In the genomic region with DNA sequence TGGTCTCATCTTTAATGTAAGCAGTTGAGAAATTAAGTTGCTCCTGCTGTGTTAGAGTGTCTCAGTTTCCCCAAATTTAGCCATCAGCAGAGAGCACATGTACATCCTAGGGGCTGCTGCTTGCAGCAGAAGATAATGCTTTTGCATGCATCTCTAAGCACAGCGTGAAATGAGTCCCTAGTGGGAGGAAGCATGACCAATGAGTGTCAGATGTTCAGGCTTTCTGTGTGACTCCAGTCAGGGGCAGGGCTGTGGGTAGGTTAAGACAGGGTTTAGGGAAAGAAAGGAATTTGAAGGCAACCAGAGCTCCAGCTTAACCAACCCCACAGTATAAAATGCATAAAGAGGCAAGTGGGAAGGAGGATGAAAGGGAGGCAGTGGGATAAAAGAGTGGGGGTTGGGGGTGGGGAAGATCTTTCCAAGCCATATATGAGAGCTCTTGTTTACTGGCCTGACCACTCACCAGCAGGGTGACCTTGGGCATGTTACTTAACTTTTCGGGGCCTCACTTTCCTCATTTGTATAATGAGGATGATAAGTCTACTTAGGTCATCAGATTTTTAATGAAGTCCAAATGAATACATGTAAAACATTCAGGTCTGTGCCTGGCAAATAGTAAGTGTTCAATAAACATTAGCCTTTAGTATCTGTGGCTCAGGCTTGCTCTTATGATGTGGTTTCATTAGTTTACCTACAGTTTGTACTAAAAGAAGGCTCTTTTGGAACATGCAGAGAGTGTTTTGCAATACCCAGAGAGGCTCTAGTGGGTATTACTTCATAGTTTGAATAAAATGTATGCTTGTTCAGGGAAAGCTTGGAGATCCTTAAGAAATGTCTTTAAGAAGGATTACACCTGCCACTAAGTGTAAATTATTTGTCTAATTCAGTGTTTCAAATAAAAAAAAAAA, we compare ENCODE assay signal across 21 cellular contexts. TPM values are rescaled to one million over a fixed set of nuclear protein-coding genes. Genes with fewer than 3 reads are reported as not detected.
A peak's percentile ranks its signal among the peaks of the same experiment; 100 is the strongest.
DNase-seq lines count a peak whose midpoint lies in the region; ATAC-seq and TF ChIP-seq lines count a peak whose summit lies in the region.
"Had no signal": no experiment of that assay in that cellular context is flagged by ENCODE, and none has a peak within 500 bp of the region (broad histone marks: within the 10 kb centered on the region; RNA-seq: fewer than 3 reads in every experiment).

No MANE protein-coding gene starts in this region.

- no peak overlapping the region for H2AK5ac ChIP-seq in neuronal stem cell (ENCODE audit: low read depth, low read length)

- H3K14ac ChIP-seq in neuronal stem cell (ENCODE audit: low read length) = no peak overlapping the region

- no peak overlapping the region for H3K4ac ChIP-seq in neuronal stem cell (ENCODE audit: low read length)

- no peak overlapping the region for H2AFZ ChIP-seq in neuronal stem cell (ENCODE audit: low read length)

- H3K27me3 Mint-ChIP-seq in activated CD4-positive, alpha-beta T cell treated with anti-CD3 and anti-CD28 coated beads, Interleukin-2, amount 10 ng/mL, durations not matched to agents 24 days and 14 days = peaks cover 12% of the 10 kb centered on the region

- H3K9me3 ChIP-seq in HEK293 (ENCODE audit: control insufficient read depth, insufficient read depth, low read depth, low read length) (no peaks in the 10 kb centered on the region), neuronal stem cell (replicated peaks in 1 of 2; ENCODE audit: control insufficient read depth in 2 of 2, insufficient read depth in 1 of 2, low read depth in 1 of 2, low read length in 2 of 2) (no peaks in the 10 kb centered on the region)
- H3K9me3 ChIP-seq: sigmoid colon, thyroid gland had no signal

- no peak for TF ChIP-seq CTCF in HEK293 (tag by site-specific recombination; IDR thresholded peaks at IDR 0.05)
- no peak for TF ChIP-seq CTCF in fibroblast of pulmonary artery (IDR thresholded peaks at IDR 0.05; ENCODE audit: low read length, missing control alignments)

- H3K27me3 ChIP-seq in neuronal stem cell (ENCODE audit: control insufficient read depth in 3 of 3, insufficient read depth in 3 of 3, low read depth in 1 of 3, low read length in 3 of 3) = no peaks in the 10 kb centered on the region
- H3K27me3 ChIP-seq: BLaER1 treated with 17β-estradiol and CSF1 and Interleukin-3, amounts not matched to agents 10 nM and 100 nM; sigmoid colon; thyroid gland had no signal

- H3K36me3 ChIP-seq in HEK293 (ENCODE audit: control insufficient read depth in 2 of 2, insufficient read depth in 1 of 2, low read length in 2 of 2) = no peaks in the 10 kb centered on the region
- H3K36me3 ChIP-seq in neuronal stem cell (replicated peaks in 1 of 2; ENCODE audit: control insufficient read depth in 2 of 2, insufficient read depth in 2 of 2, low read length in 2 of 2) = no peaks in the 10 kb centered on the region
- H3K36me3 ChIP-seq: BLaER1 treated with 17β-estradiol and CSF1 and Interleukin-3, amounts not matched to agents 10 nM and 100 nM; sigmoid colon; thyroid gland had no signal

- H3K23ac ChIP-seq in neuronal stem cell (ENCODE audit: low read depth, low read length, poor library complexity) = no peak overlapping the region

- no peak overlapping the region for H3K27ac ChIP-seq in HEK293 (ENCODE audit: extremely low read depth, low read depth, low read length)
- no peak overlapping the region for H3K27ac ChIP-seq in neuronal stem cell (replicated peaks; ENCODE audit: low read length)
- H3K27ac ChIP-seq: BLaER1 treated with 17β-estradiol and CSF1 and Interleukin-3, amounts not matched to agents 10 nM and 100 nM; sigmoid colon; thyroid gland had no signal

- H3K9ac ChIP-seq in neuronal stem cell (ENCODE audit: low read depth, low read length, poor library complexity) = no peak overlapping the region
- H3K9ac ChIP-seq: BLaER1 treated with 17β-estradiol and CSF1 and Interleukin-3, amounts not matched to agents 10 nM and 100 nM had no signal

- H3K18ac ChIP-seq in neuronal stem cell (ENCODE audit: low read length) = no peak overlapping the region

- no peaks in the 10 kb centered on the region for H3K36me3 Mint-ChIP-seq in activated CD4-positive, alpha-beta T cell treated with anti-CD3 and anti-CD28 coated beads, Interleukin-2, amount 10 ng/mL, durations not matched to agents 24 days and 14 days (ENCODE audit: low read depth)
- H3K36me3 Mint-ChIP-seq: brain had no signal

- H4K8ac ChIP-seq in neuronal stem cell (ENCODE audit: low read depth, low read length) = no peak overlapping the region

- no peak overlapping the region for H2BK15ac ChIP-seq in neuronal stem cell (ENCODE audit: low read length)

- H3K79me1 ChIP-seq in neuronal stem cell (ENCODE audit: low read depth, low read length) = no peaks in the 10 kb centered on the region

- no peak overlapping the region for H3K27ac Mint-ChIP-seq in activated CD4-positive, alpha-beta T cell treated with anti-CD3 and anti-CD28 coated beads, Interleukin-2, amount 10 ng/mL, durations not matched to agents 24 days and 14 days
- H3K27ac Mint-ChIP-seq: activated naive CD4-positive, alpha-beta T cell treated with anti-CD3 and anti-CD28 coated beads for 36 hours; T-helper 1 cell treated with Interleukin-12 subunit alpha and Interleukin-12 subunit beta and Interleukin-4 antibody, amounts not matched to agents 30 μg/mL and 1 μg/mL, for 36 hours had no signal

- no peak overlapping the region for H2BK120ac ChIP-seq in neuronal stem cell (ENCODE audit: low read depth, low read length)

- WGBS in neuronal stem cell (ENCODE audit: extremely low coverage in 2 of 2, insufficient read length in 2 of 2, insufficient replicate concordance in 1 of 2), 2 donors = no CpG with 5 or more reads among the region's 2 CpGs

- no peak overlapping the region for H2BK5ac ChIP-seq in neuronal stem cell (ENCODE audit: low read length)

- no peak overlapping the region for H3K4me3 Mint-ChIP-seq in activated CD4-positive, alpha-beta T cell treated with anti-CD3 and anti-CD28 coated beads, Interleukin-2, amount 10 ng/mL, durations not matched to agents 24 days and 14 days
- H3K4me3 Mint-ChIP-seq: activated naive CD4-positive, alpha-beta T cell treated with anti-CD3 and anti-CD28 coated beads for 36 hours; brain; T-helper 1 cell treated with Interleukin-12 subunit alpha and Interleukin-12 subunit beta and Interleukin-4 antibody, amounts not matched to agents 30 μg/mL and 1 μg/mL, for 36 hours had no signal

- POLR2A ChIA-PET in HEK293 (lab: Yijun Ruan, JAX) = no interaction called here

- CTCF ChIA-PET in HEK293 (lab: Yijun Ruan, JAX) = no interaction called here

- DNase-seq in RPMI7951 (ENCODE audit: low read depth) (peak; percentile 57), fibroblast of pulmonary artery (ENCODE audit: low read depth) (peak; percentile 58), sciatic nerve (ENCODE audit: low spot score) (no peak), iPS-NIHi11 (ENCODE audit: low spot score) (no peak), neuronal stem cell (ENCODE audit: low spot score) (no peak)
- no peak for DNase-seq in activated CD4-positive, alpha-beta T cell treated with anti-CD3 and anti-CD28 coated beads, Interleukin-2, amount 10 ng/mL, durations not matched to agents 24 days and 14 days
- DNase-seq: activated CD4-positive, alpha-beta T cell treated with anti-CD3 and anti-CD28 coated beads for 1 hour; activated CD8-positive, alpha-beta memory T cell treated with anti-CD3 and anti-CD28 coated beads, Interleukin-2, amount 50 U/mL, for 4 hours; activated naive CD4-positive, alpha-beta T cell treated with anti-CD3 and anti-CD28 coated beads for 36 hours; DMS 273 treated with DMSO at 0.1 percent for 48 hours; NCI-H2029; NCI-H524; sigmoid colon; stimulated activated CD4-positive, alpha-beta T cell treated with anti-CD3 and anti-CD28 coated beads, Interleukin-2, amount 100 ng/mL, for 48 hours; stimulated activated CD8-positive, alpha-beta memory T cell treated with anti-CD3 and anti-CD28 coated beads, Interleukin-4, amount 100 ng/mL, for 48 hours; thyroid gland had no signal

- H3K4me1 ChIP-seq in HEK293 (ENCODE audit: control insufficient read depth, insufficient read depth, low read length) (no peaks in the 10 kb centered on the region), neuronal stem cell (ENCODE audit: control insufficient read depth in 2 of 2, insufficient read depth in 1 of 2, low read depth in 1 of 2, low read length in 2 of 2) (peaks cover 5 to 14% of the 10 kb centered on the region in 2 donors)
- H3K4me1 ChIP-seq: sigmoid colon, thyroid gland had no signal

- H2BK12ac ChIP-seq in neuronal stem cell (ENCODE audit: low read length) = no peak overlapping the region

- H3K4me2 ChIP-seq in neuronal stem cell (ENCODE audit: insufficient read depth, low read length, poor library complexity, severe bottlenecking) = no peak overlapping the region

- H4K91ac ChIP-seq in neuronal stem cell (ENCODE audit: low read depth, low read length, poor library complexity) = no peak overlapping the region

- H3K4me1 Mint-ChIP-seq in activated CD4-positive, alpha-beta T cell treated with anti-CD3 and anti-CD28 coated beads, Interleukin-2, amount 10 ng/mL, durations not matched to agents 24 days and 14 days = peaks cover 24% of the 10 kb centered on the region

- peaks cover 4% of the 10 kb centered on the region for H3K9me3 Mint-ChIP-seq in activated CD4-positive, alpha-beta T cell treated with anti-CD3 and anti-CD28 coated beads, Interleukin-2, amount 10 ng/mL, durations not matched to agents 24 days and 14 days
- H3K9me3 Mint-ChIP-seq: activated naive CD4-positive, alpha-beta T cell treated with anti-CD3 and anti-CD28 coated beads for 36 hours; brain; T-helper 1 cell treated with Interleukin-12 subunit alpha and Interleukin-12 subunit beta and Interleukin-4 antibody, amounts not matched to agents 30 μg/mL and 1 μg/mL, for 36 hours had no signal

- intact Hi-C loops in sciatic nerve (cut with DNase I) = no loop called here
- intact Hi-C loops in activated CD4-positive, alpha-beta T cell treated with anti-CD3 and anti-CD28 coated beads, Interleukin-2, amount 10 ng/mL, durations not matched to agents 24 days and 14 days (cut with micrococcal nuclease) = no loop called here

- H3K4me3 ChIP-seq in HEK293 (ENCODE audit: low read depth, low read length) (no peak overlapping the region), fibroblast of pulmonary artery (replicated peaks; ENCODE audit: low read depth, low read length) (no peak overlapping the region), neuronal stem cell (ENCODE audit: low read length in 2 of 2) (no peak overlapping the region)
- H3K4me3 ChIP-seq: BLaER1 treated with 17β-estradiol and CSF1 and Interleukin-3, amounts not matched to agents 10 nM and 100 nM; sigmoid colon; thyroid gland had no signal

- peak; percentile 64 for ATAC-seq in sciatic nerve
- ATAC-seq: Panc1 had no signal

RNA-seq across cellular contexts. Expression of a gene that starts 42.7 kb away (rescaled TPM):
- total RNA-seq in RPMI7951 (2014; rRNA removed; shearing (Covaris generic)) = 4.6 and 6.2 TPM in 2 replicates
- total RNA-seq in sciatic nerve = 50.7 TPM
- polyA plus RNA-seq in neuronal stem cell (2013, experiment 1 of 2) = 28.6 TPM
- 28.9 TPM for polyA plus RNA-seq in neuronal stem cell (2013, experiment 2 of 2)
- total RNA-seq in activated CD4-positive, alpha-beta T cell treated with anti-CD3 and anti-CD28 coated beads, Interleukin-2, amount 10 ng/mL, durations not matched to agents 24 days and 14 days = 31.9 and 33.8 TPM in 2 replicates

Comparison
In these comparisons a context has a peak if more than half of its experiments do, and no peak if none do; other contexts are left out.
1. DNase-seq: peak in RPMI7951 (single experiment) and fibroblast of pulmonary artery (single experiment); none in sciatic nerve (single experiment), iPS-NIHi11 (single experiment), neuronal stem cell (single experiment) and activated CD4-positive, alpha-beta T cell treated with anti-CD3 and anti-CD28 coated beads, Interleukin-2, amount 10 ng/mL, durations not matched to agents 24 days and 14 days (single experiment).